9 cellular contexts compared by ENCODE assay signal in the genomic region with DNA sequence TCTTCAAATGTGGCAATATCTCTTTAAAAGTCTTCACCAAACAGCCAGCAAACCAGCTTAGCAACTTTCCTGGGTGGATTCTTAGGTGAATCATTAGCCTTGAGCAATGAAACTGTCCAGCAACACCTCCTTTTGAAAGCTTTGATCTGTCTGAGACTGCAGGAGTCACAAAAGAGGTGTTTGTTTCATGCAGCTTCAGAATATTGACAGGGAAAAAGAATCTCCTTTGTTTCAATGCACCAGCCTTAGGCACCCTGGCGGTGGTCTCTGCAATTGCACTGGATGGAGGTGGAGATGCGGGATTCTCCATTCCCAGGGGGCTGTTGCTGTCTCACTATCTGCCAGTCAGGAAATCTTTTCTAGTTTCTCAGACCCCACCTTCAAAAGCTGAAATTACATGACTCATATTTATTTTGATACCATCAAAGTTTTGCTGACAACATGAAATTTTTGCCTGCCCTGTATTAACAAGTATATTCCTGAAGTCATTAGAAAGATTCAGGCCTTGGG.
DNase-seq lines count a peak whose midpoint lies in the region; ATAC-seq, FAIRE-seq and TF ChIP-seq lines count a peak whose summit lies in the region.
"Had no signal": no experiment of that assay in that cellular context is flagged by ENCODE, and none has a peak within 500 bp of the region (broad histone marks: within the 10 kb centered on the region; RNA-seq: fewer than 3 reads in every experiment).

No MANE protein-coding gene starts in this region.

- no peak for FAIRE-seq in H54 (lab: Jason Lieb, UNC)

- DNase-seq in A673 (ENCODE audit: low spot score) (peak; percentile 39), H54 (ENCODE audit: insufficient read length, low spot score) (peak; percentile 1), Peyer's patch (peak in 2 of 3 donors; percentile 59 to 67), iPS-NIHi7 (ENCODE audit: extremely low spot score) (peak; percentile 69), activated gamma-delta T cell (lab: John Stamatoyannopoulos, UW) (no peak), CD14-positive monocyte (ENCODE audit: low spot score) (no peak)
- DNase-seq in activated T-cell treated with anti-CD3 and anti-CD28 coated beads, Interleukin-2, amount 50 U/mL, for 72 hours = no peak

- H3K27ac ChIP-seq in A673 (ENCODE audit: low read depth, low read length, poor library complexity, severe bottlenecking) (no peak overlapping the region), Peyer's patch (peak overlapping the region in 2 of 4 donors; percentile 57 to 78)
- H3K27ac ChIP-seq: BLaER1 had no signal

- TF ChIP-seq CTCF in A673 (conservative IDR thresholded peaks at IDR 0.05; ENCODE audit: low read depth, low read length) = peak; percentile 49
- TF ChIP-seq CTCF in Peyer's patch (IDR thresholded peaks at IDR 0.05) = peak in 4 of 6 experiments; percentile 25 to 74 (median 66)
- no peak for TF ChIP-seq CTCF in CD14-positive monocyte (IDR thresholded peaks at IDR 0.05)

- H3K4me3 ChIP-seq in A673 (ENCODE audit: low read depth, low read length, poor library complexity, severe bottlenecking) = no peak overlapping the region
- H3K4me3 ChIP-seq in Peyer's patch = peak overlapping the region in 1 of 4 donors; percentile 8
- H3K4me3 ChIP-seq: BLaER1 had no signal

- H3K9me3 Mint-ChIP-seq in CD14-positive monocyte = no peaks in the 10 kb centered on the region
- peaks cover 0 to 2% of the 10 kb centered on the region in 2 donors for H3K9me3 Mint-ChIP-seq in activated T-cell treated with anti-CD3 and anti-CD28 coated beads, Interleukin-2, amount 50 U/mL, for 72 hours

- H3K9me3 ChIP-seq in A673 (ENCODE audit: low read depth, low read length, poor library complexity, severe bottlenecking) (no peaks in the 10 kb centered on the region), Peyer's patch (no peaks in the 10 kb centered on the region)
- H3K9me3 ChIP-seq: BLaER1 had no signal

- POLR2A ChIA-PET in A673 (lab: Charles Lee; ENCODE audit: low non-redundant PET) = no interaction called here

- peaks cover 0 to 5% (median 1%) of the 10 kb centered on the region in 3 donors for H3K27me3 Mint-ChIP-seq in CD14-positive monocyte (ENCODE audit: low read depth in 3 of 3)
- no peaks in the 10 kb centered on the region for H3K27me3 Mint-ChIP-seq in activated T-cell treated with anti-CD3 and anti-CD28 coated beads, Interleukin-2, amount 50 U/mL, for 72 hours (ENCODE audit: low read depth)

- intact Hi-C loops in A673 (cut with micrococcal nuclease; ENCODE audit: unreplicated experiment) = no loop called here
- intact Hi-C loops in CD14-positive monocyte (cut with micrococcal nuclease) = no loop called here

- H3K36me3 ChIP-seq in A673 (ENCODE audit: insufficient read depth, low read length, poor library complexity, severe bottlenecking) = no peaks in the 10 kb centered on the region
- H3K36me3 ChIP-seq in Peyer's patch = no peaks in the 10 kb centered on the region
- H3K36me3 ChIP-seq: BLaER1 had no signal

- H3K4me1 Mint-ChIP-seq in CD14-positive monocyte = peaks cover 2% of the 10 kb centered on the region
- no peaks in the 10 kb centered on the region for H3K4me1 Mint-ChIP-seq in activated T-cell treated with anti-CD3 and anti-CD28 coated beads, Interleukin-2, amount 50 U/mL, for 72 hours (ENCODE audit: low read depth)

- no peaks in the 10 kb centered on the region for H3K36me3 Mint-ChIP-seq in CD14-positive monocyte
- no peaks in the 10 kb centered on the region for H3K36me3 Mint-ChIP-seq in activated T-cell treated with anti-CD3 and anti-CD28 coated beads, Interleukin-2, amount 50 U/mL, for 72 hours (ENCODE audit: insufficient read depth in 2 of 2)

- no TSS peak for BruUV-seq in A673 (replicated peaks; lab: Mats Ljungman, UMichigan)

- no peak overlapping the region for H3K27ac Mint-ChIP-seq in CD14-positive monocyte
- no peak overlapping the region for H3K27ac Mint-ChIP-seq in activated T-cell treated with anti-CD3 and anti-CD28 coated beads, Interleukin-2, amount 50 U/mL, for 72 hours

- no peak for ATAC-seq in GM21737 (IDR thresholded peaks at IDR 0.05; ENCODE audit: unreplicated experiment)
- no peak for ATAC-seq in activated T-cell treated with anti-CD3 and anti-CD28 coated beads, Interleukin-2, amount 50 U/mL, for 72 hours (replicated peaks in 1 of 2)

- no peaks in the 10 kb centered on the region for H3K27me3 ChIP-seq in A673 (replicated peaks; ENCODE audit: insufficient read depth, low read depth, low read length, poor library complexity)
- H3K27me3 ChIP-seq in Peyer's patch = no peaks in the 10 kb centered on the region
- H3K27me3 ChIP-seq: BLaER1 had no signal

- CTCF ChIA-PET in A673 (lab: Charles Lee) = no interaction called here

- no peak overlapping the region for H3K4me3 Mint-ChIP-seq in CD14-positive monocyte
- no peak overlapping the region for H3K4me3 Mint-ChIP-seq in activated T-cell treated with anti-CD3 and anti-CD28 coated beads, Interleukin-2, amount 50 U/mL, for 72 hours

- H3K4me1 ChIP-seq in A673 (ENCODE audit: insufficient read depth, low read length, poor library complexity, severe bottlenecking) = no peaks in the 10 kb centered on the region
- peaks cover 0 to 42% (median 2%) of the 10 kb centered on the region in 4 donors for H3K4me1 ChIP-seq in Peyer's patch
- H3K4me1 ChIP-seq: BLaER1 had no signal

- TF ChIP-seq POLR2A in H54 (IDR thresholded peaks at IDR 0.05; ENCODE audit: low read depth, low read length) = no peak
- no peak for TF ChIP-seq POLR2A in Peyer's patch (IDR thresholded peaks at IDR 0.05)

Comparison
In these comparisons a context has a peak if more than half of its experiments do, and no peak if none do; other contexts are left out.
1. DNase-seq: peak in A673 (single experiment), H54 (single experiment), Peyer's patch (2 of 3) and iPS-NIHi7 (single experiment); none in activated gamma-delta T cell (single experiment), CD14-positive monocyte (single experiment) and activated T-cell treated with anti-CD3 and anti-CD28 coated beads, Interleukin-2, amount 50 U/mL, for 72 hours (0 of 2).